Comparison of ENCODE assay signal across 8 cellular contexts in genomic region chr2:23384551-23385349, GRCh38. TPM values are rescaled to one million over a fixed set of nuclear protein-coding genes. Genes with fewer than 3 reads are reported as not detected.
A peak's percentile ranks its signal among the peaks of the same experiment; 100 is the strongest.
DNase-seq lines count a peak whose midpoint lies in the region; ATAC-seq and TF ChIP-seq lines count a peak whose summit lies in the region.

Gene KLHL29 (plus strand): TSS chr2:23385179. CDS start chr2:23562197, 177,018 bp downstream.

- peak; percentile 21 for DNase-seq in DMS 273 treated with DMSO at 0.1 percent for 48 hours (lab: John Stamatoyannopoulos, UW)
- peak; percentile 47 for DNase-seq in HT-29 (ENCODE audit: low spot score)
- peak; percentile 84 to 93 (median 91) for DNase-seq in adrenal gland
- peak; percentile 93 for DNase-seq in left ventricle myocardium superior
- DNase-seq in putamen (ENCODE audit: low spot score) = peak; percentile 60
- DNase-seq in vagina (ENCODE audit: extremely low spot score in 2 of 2) = peak; percentile 67 to 85

- no peaks in the 10 kb centered on the region for H3K79me2 ChIP-seq in SU-DHL-6 (ENCODE audit: insufficient read depth, low read length)

- ATAC-seq in GM21367 (IDR thresholded peaks at IDR 0.05; ENCODE audit: unreplicated experiment) (peak; percentile 47), left ventricle myocardium superior (peak; percentile 84)

- peak within 1 kb of the TSS; percentile 38 for H3K4me2 ChIP-seq in SU-DHL-6 (ENCODE audit: low read depth, low read length, poor library complexity, severe bottlenecking)

- H3K27me3 ChIP-seq in SU-DHL-6 (ENCODE audit: low read length) (no peaks in the 10 kb centered on the region), adrenal gland (no peaks in the 10 kb centered on the region), vagina (no peaks in the 10 kb centered on the region)

- no peaks in the 10 kb centered on the region for H3K9me2 ChIP-seq in SU-DHL-6 (replicated peaks; ENCODE audit: insufficient read depth, low read length)

- H3K9ac ChIP-seq in SU-DHL-6 (ENCODE audit: low read length) = no peak within 1 kb of the TSS

- intact Hi-C loops in adrenal gland (cut with DNase I) = no loop called here
- intact Hi-C loops in left ventricle myocardium superior (cut with micrococcal nuclease) = no loop called here
- intact Hi-C loops in vagina (cut with DNase I) = loop anchor here (5.0 kb wide), 1 partner anchor 233 kb away; no protein-coding TSS in a partner anchor

- H3F3A ChIP-seq in SU-DHL-6 (ENCODE audit: insufficient read depth) = no peaks in the 10 kb centered on the region

- H3K27ac ChIP-seq in SU-DHL-6 (ENCODE audit: low read depth, low read length) (no peak within 1 kb of the TSS), adrenal gland (peak within 1 kb of the TSS in 3 of 5 donors; percentile 64 to 92 (median 84)), vagina (peak within 1 kb of the TSS; percentile 70)

- no peak within 1 kb of the TSS for H2AFZ ChIP-seq in SU-DHL-6 (ENCODE audit: low read depth, low read length, severe bottlenecking)

- H3K4me1 ChIP-seq in adrenal gland (replicated peaks in 1 of 2) = peaks cover 0 to 26% of the 10 kb centered on the region in 2 donors
- H3K4me1 ChIP-seq in vagina = peaks cover 26% of the 10 kb centered on the region

- H3K4me3 ChIP-seq in SU-DHL-6 (ENCODE audit: insufficient read depth, low read length, poor library complexity, severe bottlenecking) (peak within 1 kb of the TSS; percentile 22), adrenal gland (peak within 1 kb of the TSS; percentile 28 to 88 (median 48)), vagina (peak within 1 kb of the TSS; percentile 77 to 94)

- H3K9me3 ChIP-seq in SU-DHL-6 (ENCODE audit: insufficient read depth, low read length) (no peaks in the 10 kb centered on the region), adrenal gland (replicated peaks in 1 of 3) (no peaks in the 10 kb centered on the region), vagina (no peaks in the 10 kb centered on the region)

- H3K36me3 ChIP-seq in SU-DHL-6 (ENCODE audit: low read length) (no peaks in the 10 kb centered on the region), adrenal gland (replicated peaks in 1 of 2) (no peaks in the 10 kb centered on the region), vagina (no peaks in the 10 kb centered on the region)

- TF ChIP-seq POLR2A in adrenal gland (IDR thresholded peaks at IDR 0.05) (peak; percentile 69 to 73), vagina (IDR thresholded peaks at IDR 0.05) (peak in 1 of 2 donors; percentile 73)

- 3 to 40% (median 9%) methylated on average over 5 to 92 of the region's 92 CpGs for WGBS in adrenal gland, 4 donors

- no peak for TF ChIP-seq CTCF in SU-DHL-6 (IDR thresholded peaks at IDR 0.05; ENCODE audit: insufficient read depth, low read length, poor library complexity, severe bottlenecking)
- TF ChIP-seq CTCF in adrenal gland (IDR thresholded peaks at IDR 0.05) = no peak
- no peak for TF ChIP-seq CTCF in vagina (IDR thresholded peaks at IDR 0.05)

- H4K20me1 ChIP-seq in SU-DHL-6 (ENCODE audit: low read depth, low read length) = no peaks in the 10 kb centered on the region

RNA-seq across cellular contexts. Expression of gene KLHL29, which starts in this region (rescaled TPM):
- 0.18 and 0.94 TPM in 2 replicates for total RNA-seq in HT-29 (2014; rRNA removed; shearing (Covaris generic))
- total RNA-seq in adrenal gland (10 to 100 TPM; 14.1 to 24.5 (median 18.0) TPM), left ventricle myocardium superior (0.69 TPM), vagina (19.4 TPM)
- 10 to 100 TPM in 1 of 3 donors, 1 to 10 TPM in 2; 8.5 to 10.9 (median 8.8) TPM for polyA plus RNA-seq in adrenal gland

Comparison
In these comparisons a context has a peak if more than half of its experiments do, and no peak if none do; other contexts are left out.
1. Peak in DNase-seq in HT-29; RNA of the gene not detected or under 1 TPM.
2. Peak in DNase-seq and ATAC-seq in left ventricle myocardium superior; RNA of the gene not detected or under 1 TPM.
3. DNase-seq: peak in every context shown above with its lines; median percentile 93 in left ventricle myocardium superior; 91 in adrenal gland; 76 in vagina; 60 in putamen; 47 in HT-29; 21 in DMS 273 treated with DMSO at 0.1 percent for 48 hours.
4. H3K4me3 ChIP-seq: peak in every context shown above with its lines; median percentile 86 in vagina; 48 in adrenal gland; 22 in SU-DHL-6.